In the genomic region with DNA sequence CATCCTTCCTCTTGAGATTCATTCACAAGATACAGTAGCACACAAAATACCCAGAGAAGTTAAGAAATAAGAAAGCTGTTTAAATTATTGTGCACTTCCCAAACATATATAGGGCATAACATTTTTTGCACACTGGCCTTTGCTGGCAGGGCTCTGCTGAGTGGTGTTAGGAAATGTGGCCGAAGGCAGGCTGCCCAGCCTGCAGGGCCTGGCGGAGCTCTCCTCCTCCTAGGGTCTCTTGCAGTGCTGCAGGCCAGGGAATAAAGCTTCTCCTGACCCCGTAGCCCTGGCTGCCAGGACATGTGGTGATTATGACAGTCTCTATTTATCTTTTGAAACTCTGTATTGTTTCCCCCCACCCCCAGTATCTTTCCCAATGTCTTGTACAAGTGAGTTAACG, we compare ENCODE assay signal across 8 cellular contexts.
DNase-seq lines count a peak whose midpoint lies in the region; ATAC-seq and TF ChIP-seq lines count a peak whose summit lies in the region.
"Not testable (repeated sequence)": the region's sequence is repeated elsewhere in the genome, so short reads cannot be mapped to it uniquely, and the experiment has no call there.

No MANE protein-coding gene starts in this region.

- not testable (repeated sequence) for H3K9ac ChIP-seq in IMR-90 (ENCODE audit: low read depth, low read length)
- H3K9ac ChIP-seq in OCI-LY1 (ENCODE audit: low read length): peak overlapping the region; percentile 23; the same call in 1 of the 2 replicates

- H4K91ac ChIP-seq in IMR-90 (ENCODE audit: insufficient read depth, low read depth, low read length): not testable (repeated sequence)

- not testable (repeated sequence) for BruUV-seq in IMR-90 (replicated peaks; lab: Mats Ljungman, UMichigan)

- not testable (repeated sequence) for H3K27ac ChIP-seq in IMR-90 (ENCODE audit: insufficient read depth, low read length)
- H3K27ac ChIP-seq in OCI-LY1 (ENCODE audit: low read depth, low read length, poor library complexity, severe bottlenecking) (peak overlapping the region; percentile 85), left lung (peak overlapping the region in 1 of 2 donors; percentile 57)

- H3K27me3 ChIP-seq in IMR-90 (ENCODE audit: control insufficient read depth, insufficient read depth, low read length); OCI-LY1 (ENCODE audit: insufficient read depth, low read length); left lung: not testable (repeated sequence)

- H3K23ac ChIP-seq in IMR-90 (ENCODE audit: low read depth, low read length): not testable (repeated sequence)

- not testable (repeated sequence) for H3K9me1 ChIP-seq in IMR-90 (ENCODE audit: insufficient read depth, low read length)

- not testable (repeated sequence) for H3F3A ChIP-seq in OCI-LY1 (ENCODE audit: insufficient read depth, low read length)

- POLR2A ChIA-PET in IMR-90 (lab: Charles Lee; ENCODE audit: unreplicated experiment): not testable (repeated sequence)

- not testable (repeated sequence) for H3K4me3 ChIP-seq in IMR-90 (ENCODE audit: insufficient read depth, low read depth, low read length); OCI-LY1 (ENCODE audit: low read depth, low read length, poor library complexity, severe bottlenecking); left lung

- ATAC-seq in IMR-90 (ENCODE audit: low read depth): peak; percentile 57
- ATAC-seq in Right ventricle myocardium superior (ENCODE audit: poor library complexity): peak; percentile 44
- peak; percentile 13 for ATAC-seq in left lung
- not testable (repeated sequence) for ATAC-seq in memory B cell (ENCODE audit: low read depth); stimulated activated memory B cell treated with anti-CD40 and anti-IgM and Interleukin-4, amounts not matched to agents 10 μg/mL and 1 μg/mL and 100 μg/mL, for 72 hours

- peaks cover 9 to 11% of the 10 kb centered on the region in 2 donors for H3K36me3 Mint-ChIP-seq in CD14-positive monocyte
- H3K36me3 Mint-ChIP-seq in dendritic cell treated with granulocyte-macrophage colony-stimulating factor and Interleukin-4, amounts not matched to agents 40 ng/mL and 50 ng/mL, for 4 days (ENCODE audit: low read depth); memory B cell; stimulated activated memory B cell treated with anti-CD40 and anti-IgM and Interleukin-4, amounts not matched to agents 10 μg/mL and 1 μg/mL and 100 μg/mL, for 72 hours: not testable (repeated sequence)

- H3K4me3 Mint-ChIP-seq in CD14-positive monocyte: peak overlapping the region in 1 of 2 donors; percentile 46
- not testable (repeated sequence) for H3K4me3 Mint-ChIP-seq in dendritic cell treated with granulocyte-macrophage colony-stimulating factor and Interleukin-4, amounts not matched to agents 40 ng/mL and 50 ng/mL, for 4 days; memory B cell; stimulated activated memory B cell treated with anti-CD40 and anti-IgM and Interleukin-4, amounts not matched to agents 10 μg/mL and 1 μg/mL and 100 μg/mL, for 72 hours

- peaks cover 27% of the 10 kb centered on the region for H3K4me1 Mint-ChIP-seq in CD14-positive monocyte
- H3K4me1 Mint-ChIP-seq in dendritic cell treated with granulocyte-macrophage colony-stimulating factor and Interleukin-4, amounts not matched to agents 40 ng/mL and 50 ng/mL, for 4 days (ENCODE audit: low read depth): peaks cover 17% of the 10 kb centered on the region
- H3K4me1 Mint-ChIP-seq in memory B cell: peaks cover 21% of the 10 kb centered on the region
- peaks cover 43% of the 10 kb centered on the region for H3K4me1 Mint-ChIP-seq in stimulated activated memory B cell treated with anti-CD40 and anti-IgM and Interleukin-4, amounts not matched to agents 10 μg/mL and 1 μg/mL and 100 μg/mL, for 72 hours

- H3K56ac ChIP-seq in IMR-90 (ENCODE audit: extremely low read depth, insufficient read depth, low read length): not testable (repeated sequence)

- TF ChIP-seq CTCF in CD14-positive monocyte (IDR thresholded peaks at IDR 0.05); IMR-90 (conservative IDR thresholded peaks at IDR 0.05; ENCODE audit: low read depth, low read length); OCI-LY1 (IDR thresholded peaks at IDR 0.05; ENCODE audit: low read length); left lung (IDR thresholded peaks at IDR 0.05): not testable (repeated sequence)

- not testable (repeated sequence) for H3K9me3 ChIP-seq in IMR-90 (ENCODE audit: control insufficient read depth, insufficient read depth, low read length); OCI-LY1 (ENCODE audit: low read length); left lung

- not testable (repeated sequence) for H2AK5ac ChIP-seq in IMR-90 (ENCODE audit: low read depth, low read length)

- not testable (repeated sequence) for H2BK15ac ChIP-seq in IMR-90 (ENCODE audit: low read depth, low read length)

- H2BK120ac ChIP-seq in IMR-90 (ENCODE audit: low read depth, low read length): not testable (repeated sequence)

- not testable (repeated sequence) for H2BK5ac ChIP-seq in IMR-90 (ENCODE audit: low read depth, low read length, poor library complexity, severe bottlenecking)

- CTCF ChIA-PET in IMR-90 (lab: Yijun Ruan, JAX): not testable (repeated sequence)

- H3K79me2 ChIP-seq in OCI-LY1 (ENCODE audit: insufficient read depth, low read length): not testable (repeated sequence)

- H4K8ac ChIP-seq in IMR-90 (ENCODE audit: low read depth in 2 of 2, low read length in 2 of 2): not testable (repeated sequence)

- not testable (repeated sequence) for TF ChIP-seq POLR2A in IMR-90 (IDR thresholded peaks at IDR 0.05; ENCODE audit: low read depth, low read length)

- H3K18ac ChIP-seq in IMR-90 (ENCODE audit: low read depth, low read length): not testable (repeated sequence)

- not testable (repeated sequence) for H3K27me3 Mint-ChIP-seq in CD14-positive monocyte (ENCODE audit: low read depth in 3 of 3); dendritic cell treated with granulocyte-macrophage colony-stimulating factor and Interleukin-4, amounts not matched to agents 40 ng/mL and 50 ng/mL, for 4 days; memory B cell; stimulated activated memory B cell treated with anti-CD40 and anti-IgM and Interleukin-4, amounts not matched to agents 10 μg/mL and 1 μg/mL and 100 μg/mL, for 72 hours

- not testable (repeated sequence) for H3K4ac ChIP-seq in IMR-90 (ENCODE audit: low read depth, low read length)

- H3K9me3 Mint-ChIP-seq in CD14-positive monocyte; dendritic cell treated with granulocyte-macrophage colony-stimulating factor and Interleukin-4, amounts not matched to agents 40 ng/mL and 50 ng/mL, for 4 days; memory B cell; stimulated activated memory B cell treated with anti-CD40 and anti-IgM and Interleukin-4, amounts not matched to agents 10 μg/mL and 1 μg/mL and 100 μg/mL, for 72 hours: not testable (repeated sequence)

- TF ChIP-seq RAD21 in IMR-90 (IDR thresholded peaks at IDR 0.05; ENCODE audit: low read length): not testable (repeated sequence)

- peak overlapping the region; percentile 79 to 92 (median 90) for H3K27ac Mint-ChIP-seq in CD14-positive monocyte
- peak overlapping the region; percentile 77 for H3K27ac Mint-ChIP-seq in dendritic cell treated with granulocyte-macrophage colony-stimulating factor and Interleukin-4, amounts not matched to agents 40 ng/mL and 50 ng/mL, for 4 days
- H3K27ac Mint-ChIP-seq in memory B cell: peak overlapping the region; percentile 92
- H3K27ac Mint-ChIP-seq in stimulated activated memory B cell treated with anti-CD40 and anti-IgM and Interleukin-4, amounts not matched to agents 10 μg/mL and 1 μg/mL and 100 μg/mL, for 72 hours: peak overlapping the region; percentile 81

- H3K9me2 ChIP-seq in OCI-LY1 (ENCODE audit: low read depth, low read length): not testable (repeated sequence)

- H2AFZ ChIP-seq in IMR-90 (replicated peaks; ENCODE audit: low read length, poor library complexity); OCI-LY1 (ENCODE audit: low read length): not testable (repeated sequence)

- H4K5ac ChIP-seq in IMR-90 (ENCODE audit: low read depth, low read length): not testable (repeated sequence)

- peaks cover 2 to 13% of the 10 kb centered on the region in 2 experiments; a peak in 1 of 4 replicates for H3K79me1 ChIP-seq in IMR-90 (ENCODE audit: low read depth in 1 of 2, low read length in 2 of 2)

- dilution Hi-C loops in IMR-90 (cut with HindIII; ENCODE audit: low sequenced_read_pairs, unreplicated experiment): not testable (repeated sequence)

- not testable (repeated sequence) for H3K14ac ChIP-seq in IMR-90 (replicated peaks; ENCODE audit: low read depth, low read length)

- not testable (repeated sequence) for H2BK20ac ChIP-seq in IMR-90 (ENCODE audit: low read depth, low read length)

- not testable (repeated sequence) for H2AK9ac ChIP-seq in IMR-90 (replicated peaks; ENCODE audit: low read depth, low read length, poor library complexity)

- WGBS in IMR-90 (ENCODE audit: extremely low coverage in 2 of 2, insufficient read length in 1 of 2), 2 experiments: no CpG with 5 or more reads among the region's 4 CpGs

- H3K4me2 ChIP-seq in IMR-90 (ENCODE audit: low read depth, low read length); OCI-LY1 (ENCODE audit: low read length): not testable (repeated sequence)

- intact Hi-C loops in CD14-positive monocyte (cut with micrococcal nuclease); IMR-90 (cut with micrococcal nuclease); dendritic cell treated with granulocyte-macrophage colony-stimulating factor and Interleukin-4, amounts not matched to agents 40 ng/mL and 50 ng/mL, for 4 days (cut with micrococcal nuclease); Right ventricle myocardium superior (cut with DNase I); left lung (cut with DNase I): not testable (repeated sequence)

- not testable (repeated sequence) for H3K36me3 ChIP-seq in IMR-90 (ENCODE audit: control insufficient read depth, insufficient read depth, low read length); OCI-LY1 (ENCODE audit: insufficient read depth, low read length); left lung

- not testable (repeated sequence) for H3K4me1 ChIP-seq in IMR-90 (ENCODE audit: control insufficient read depth, insufficient read depth, low read length); left lung
- H3K4me1 ChIP-seq in OCI-LY1 (ENCODE audit: insufficient read depth, low read length, severe bottlenecking): peaks cover 80% of the 10 kb centered on the region

- H4K20me1 ChIP-seq in IMR-90 (ENCODE audit: insufficient read depth, low read length): peaks cover 59% of the 10 kb centered on the region
- H4K20me1 ChIP-seq in OCI-LY1 (ENCODE audit: insufficient read depth, low read length): not testable (repeated sequence)

- in situ Hi-C loops in IMR-90 (cut with MboI; ENCODE audit: low sequenced_read_pairs): not testable (repeated sequence)

- DNase-seq in CD14-positive monocyte (ENCODE audit: low spot score); Right ventricle myocardium superior; left lung; memory B cell (ENCODE audit: low spot score in 2 of 2): not testable (repeated sequence)
- DNase-seq in IMR-90: peak; percentile 4
